ENCODE assay signal across 16 cellular contexts in the genomic region with DNA sequence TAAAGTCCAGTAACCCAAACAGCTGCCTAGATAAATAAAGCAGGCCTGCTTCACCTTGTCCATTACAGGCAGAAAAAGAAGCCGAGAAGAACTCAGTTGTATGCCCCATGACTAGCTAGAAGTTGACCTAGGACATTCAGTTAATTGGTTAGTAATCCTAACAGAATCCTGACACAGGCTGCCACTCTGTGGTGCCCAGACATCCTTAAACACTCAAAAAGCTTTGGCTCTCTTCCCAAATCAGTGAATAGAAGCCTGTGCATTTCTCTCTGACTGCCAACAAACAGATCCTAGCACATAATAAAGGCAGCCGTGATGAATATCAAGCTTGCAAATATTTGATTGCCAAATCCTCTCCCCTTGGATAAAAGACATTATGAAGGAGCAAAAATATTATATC.
A peak's percentile ranks its signal among the peaks of the same experiment; 100 is the strongest.
DNase-seq lines count a peak whose midpoint lies in the region; ATAC-seq and TF ChIP-seq lines count a peak whose summit lies in the region.
"Had no signal": no experiment of that assay in that cellular context is flagged by ENCODE, and none has a peak within 500 bp of the region (broad histone marks: within the 10 kb centered on the region; RNA-seq: fewer than 3 reads in every experiment).

No MANE protein-coding gene starts in this region.

- DNase-seq in Right ventricle myocardium superior (no peak), cardiac septum (ENCODE audit: low spot score) (no peak), NCI-H345 (lab: John Stamatoyannopoulos, UW) (peak; percentile 82), foreskin melanocyte (peak; percentile 61), A172 (ENCODE audit: low spot score) (no peak), HEK293T (ENCODE audit: extremely low spot score) (no peak)
- DNase-seq in stimulated activated CD4-positive, alpha-beta T cell treated with anti-CD3 and anti-CD28 coated beads, Interleukin-2, amount 100 ng/mL, for 48 hours, result no peak
- DNase-seq in effector memory CD4-positive, alpha-beta T cell, result no peak
- DNase-seq: activated CD4-positive, CD25-positive, alpha-beta regulatory T cell; colonic mucosa; H9; MV-4-11; stimulated activated CD8-positive, alpha-beta memory T cell treated with anti-CD3 and anti-CD28 coated beads, Interleukin-4, amount 100 ng/mL, for 48 hours; trophoblast cell had no signal

- no peaks in the 10 kb centered on the region for H3K4me1 ChIP-seq in effector memory CD4-positive, alpha-beta T cell (ENCODE audit: control insufficient read depth, insufficient read depth, low read length, poor library complexity, severe bottlenecking)
- H3K4me1 ChIP-seq: colonic mucosa, parathyroid adenoma had no signal

- no peak overlapping the region for H3K4me3 ChIP-seq in effector memory CD4-positive, alpha-beta T cell (ENCODE audit: insufficient read depth, low read depth, low read length, poor library complexity, severe bottlenecking)
- H3K4me3 ChIP-seq: colonic mucosa had no signal

- intact Hi-C loops in Right ventricle myocardium superior (cut with DNase I), result no loop called here
- intact Hi-C loops in cardiac septum (cut with DNase I), result no loop called here

- POLR2A ChIA-PET in HEK293T (lab: Yijun Ruan, JAX), result no interaction called here

- CTCF ChIA-PET in HEK293T (lab: Yijun Ruan, JAX), result no interaction called here

- peak; percentile 71 for ATAC-seq in Right ventricle myocardium superior (ENCODE audit: poor library complexity)
- ATAC-seq: esophagus mucosa had no signal

- no peak overlapping the region for H3K27ac ChIP-seq in effector memory CD4-positive, alpha-beta T cell (ENCODE audit: insufficient read depth, low read length, poor library complexity, severe bottlenecking)
- H3K27ac ChIP-seq: colonic mucosa, parathyroid adenoma had no signal

- no peaks in the 10 kb centered on the region for H3K9me3 ChIP-seq in effector memory CD4-positive, alpha-beta T cell (ENCODE audit: control insufficient read depth, low read length)
- H3K9me3 ChIP-seq: colonic mucosa had no signal

- no peaks in the 10 kb centered on the region for H3K27me3 ChIP-seq in effector memory CD4-positive, alpha-beta T cell (replicated peaks; ENCODE audit: control insufficient read depth, insufficient read depth, low read length, poor library complexity, severe bottlenecking)
- H3K27me3 ChIP-seq: colonic mucosa had no signal

- no peaks in the 10 kb centered on the region for H3K36me3 ChIP-seq in effector memory CD4-positive, alpha-beta T cell (ENCODE audit: control insufficient read depth, insufficient read depth, low read length)
- H3K36me3 ChIP-seq: colonic mucosa had no signal

TF ChIP-seq in HEK293T, 16 proteins besides CTCF, POLR2A, EP300 and RAD21:
- TF ChIP-seq BHLHE40 (IDR thresholded peaks at IDR 0.05; ENCODE audit: borderline replicate concordance), result no peak
- TF ChIP-seq FOXA1 (IDR thresholded peaks at IDR 0.05), result no peak
- no peak for TF ChIP-seq SUZ12 (IDR thresholded peaks at IDR 0.05)

Comparison
In these comparisons a context has a peak if more than half of its experiments do, and no peak if none do; other contexts are left out.
1. DNase-seq: peak in NCI-H345 (single experiment) and foreskin melanocyte (single experiment); none in Right ventricle myocardium superior (single experiment), cardiac septum (single experiment), A172 (single experiment), stimulated activated CD4-positive, alpha-beta T cell treated with anti-CD3 and anti-CD28 coated beads, Interleukin-2, amount 100 ng/mL, for 48 hours (0 of 2), HEK293T (single experiment) and effector memory CD4-positive, alpha-beta T cell (0 of 3).